Comparison of ENCODE assay signal across 28 cellular contexts in the genomic region with DNA sequence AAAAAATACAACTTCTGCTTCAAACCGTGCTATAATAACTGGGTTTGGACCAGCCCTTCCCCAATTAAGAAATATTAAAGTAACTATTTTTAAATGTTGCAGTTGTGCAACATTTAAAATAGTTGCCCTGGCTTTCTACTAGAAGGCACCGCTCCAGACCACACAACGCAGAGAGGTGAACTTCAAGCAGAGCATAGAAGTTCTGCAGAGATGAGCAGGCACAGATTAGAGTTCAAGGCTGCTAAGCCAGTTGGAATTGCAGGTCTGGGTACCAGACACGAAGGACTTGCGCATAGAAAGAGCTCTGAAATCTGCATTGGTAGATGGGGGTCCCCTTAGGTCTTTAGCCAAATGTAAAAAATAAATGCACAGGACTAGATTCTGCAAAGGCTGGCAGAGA.
"Had no signal": no experiment of that assay in that cellular context is flagged by ENCODE, and none has a peak within 500 bp of the region (broad histone marks: within the 10 kb centered on the region; RNA-seq: fewer than 3 reads in every experiment).

No MANE protein-coding gene starts in this region.

- H3K4me3 ChIP-seq: body of pancreas, colonic mucosa, gastroesophageal sphincter, heart right ventricle had no signal

- H3K4me1 ChIP-seq: body of pancreas, colonic mucosa, foreskin keratinocyte, gastroesophageal sphincter had no signal

- DNase-seq: activated B cell treated with CpG ODN at 0.5 μM for 24 hours; activated CD4-positive, alpha-beta T cell treated with anti-CD3 and anti-CD28 coated beads for 48 hours; activated CD4-positive, alpha-beta T cell treated with anti-CD3 and anti-CD28 coated beads, Interleukin-2, amount 50 U/mL, for 1 hour; activated CD4-positive, alpha-beta T cell treated with anti-CD3 and anti-CD28 coated beads, Interleukin-2, amount 50 U/mL, for 48 hours; activated CD8-positive, alpha-beta memory T cell treated with anti-CD3 and anti-CD28 coated beads for 24 hours; activated CD8-positive, alpha-beta T cell treated with anti-CD3 and anti-CD28 coated beads for 36 hours; activated effector memory CD4-positive, alpha-beta T cell treated with Interleukin-2 at 50 U/mL for 16 hours; activated gamma-delta T cell treated with Interleukin-2 at 50 U/mL for 16 hours; activated naive CD4-positive, alpha-beta T cell treated with anti-CD3 and anti-CD28 coated beads, Interleukin-2, amount 50 U/mL, for 16 hours; activated naive CD4-positive, alpha-beta T cell treated with Interleukin-2 at 50 U/mL for 16 hours; activated T-cell treated with anti-CD3 and anti-CD28 coated beads, Interleukin-2, amount 50 U/mL, for 4 hours; amygdala; aorta; body of pancreas; central memory CD4-positive, alpha-beta T cell; cerebellar nuclear complex; colonic mucosa; effector CD8-positive, alpha-beta T cell; foreskin keratinocyte; heart right ventricle; T-helper 1 cell; T-helper 17 cell; T1000; WERI-Rb-1 had no signal

- H3K36me3 ChIP-seq: colonic mucosa, gastroesophageal sphincter, heart right ventricle, WERI-Rb-1 had no signal

- H3K27me3 ChIP-seq: body of pancreas, colonic mucosa, gastroesophageal sphincter, heart right ventricle had no signal

- ATAC-seq: activated CD4-positive, CD25-positive, alpha-beta regulatory T cell treated with anti-CD3 and anti-CD28 coated beads, Interleukin-2, amount 50 U/mL, for 24 hours; activated CD8-positive, alpha-beta T cell treated with anti-CD3 and anti-CD28 coated beads for 36 hours; activated T-cell treated with anti-CD3 and anti-CD28 coated beads, Interleukin-2, amount 50 U/mL, for 4 hours; activated T-helper 17 cell treated with anti-CD3 and anti-CD28 coated beads, Interleukin-2, amount 50 U/mL, for 72 hours; body of pancreas; foreskin keratinocyte; gastroesophageal sphincter; T-helper 17 cell had no signal

- H3K9me3 ChIP-seq: body of pancreas, colonic mucosa, gastroesophageal sphincter had no signal

- H3K27ac ChIP-seq: body of pancreas, colonic mucosa, epithelial cell of prostate, foreskin keratinocyte, gastroesophageal sphincter, heart right ventricle, WERI-Rb-1 had no signal
